ENCODE assay signal across 18 cellular contexts in genomic region chr11:34910817-34911216, GRCh38. TPM values are rescaled to one million over a fixed set of nuclear protein-coding genes. Genes with fewer than 3 reads are reported as not detected.
A peak's percentile ranks its signal among the peaks of the same experiment; 100 is the strongest.
DNase-seq lines count a peak whose midpoint lies in the region; ATAC-seq and TF ChIP-seq lines count a peak whose summit lies in the region.
"Had no signal": no experiment of that assay in that cellular context is flagged by ENCODE, and none has a peak within 500 bp of the region (broad histone marks: within the 10 kb centered on the region; RNA-seq: fewer than 3 reads in every experiment).

No MANE protein-coding gene starts in this region.

- no peak for TF ChIP-seq CTCF in HL-60 (IDR thresholded peaks at IDR 0.05; ENCODE audit: insufficient read depth, low read length)

- intact Hi-C loops in activated CD4-positive, alpha-beta T cell treated with anti-CD3 and anti-CD28 coated beads, Interleukin-2, amount 10 ng/mL, durations not matched to agents 24 days and 14 days (cut with micrococcal nuclease) = loop anchor here (10.0 kb wide), 1 partner anchor 1656 kb away; the partner anchor contains the start of gene HIPK3

- H3K4me3 Mint-ChIP-seq in activated CD4-positive, alpha-beta T cell treated with anti-CD3 and anti-CD28 coated beads, Interleukin-2, amount 10 ng/mL, durations not matched to agents 24 days and 14 days = no peak overlapping the region
- H3K4me3 Mint-ChIP-seq: B cell; T-helper 2 cell treated with Interferon-gamma antibody and Interleukin-4, amounts not matched to agents 5 μg/mL and 100 μg/mL, for 36 hours had no signal

- H3K27ac Mint-ChIP-seq in activated CD4-positive, alpha-beta T cell treated with anti-CD3 and anti-CD28 coated beads, Interleukin-2, amount 10 ng/mL, durations not matched to agents 24 days and 14 days = no peak overlapping the region
- H3K27ac Mint-ChIP-seq: B cell; T-helper 2 cell treated with Interferon-gamma antibody and Interleukin-4, amounts not matched to agents 5 μg/mL and 100 μg/mL, for 36 hours had no signal

- H3K27ac ChIP-seq in HL-60 (replicated peaks) = peak overlapping the region; percentile 39; the same call in 1 of the 2 replicates
- peak overlapping the region; percentile 88 for H3K27ac ChIP-seq in subcutaneous abdominal adipose tissue (ENCODE audit: low read depth, low read length)
- H3K27ac ChIP-seq: SJSA1, thoracic aorta had no signal

- H3K9ac ChIP-seq in subcutaneous abdominal adipose tissue (ENCODE audit: low read length in 5 of 5) = peak overlapping the region in 3 of 5 donors; percentile 9 to 66 (median 23)

- no peaks in the 10 kb centered on the region for H3K27me3 ChIP-seq in HL-60 (ENCODE audit: insufficient read depth, poor library complexity, severe bottlenecking)
- no peaks in the 10 kb centered on the region for H3K27me3 ChIP-seq in subcutaneous abdominal adipose tissue (ENCODE audit: control insufficient read depth in 5 of 5, insufficient read depth in 4 of 5, low read length in 5 of 5)
- H3K27me3 ChIP-seq: right lobe of liver, SJSA1 had no signal

- peak; percentile 40 for ATAC-seq in GM18861 (IDR thresholded peaks at IDR 0.05; ENCODE audit: unreplicated experiment)
- peak; percentile 60 for ATAC-seq in HG02588 (IDR thresholded peaks at IDR 0.05; ENCODE audit: unreplicated experiment)
- no peak for ATAC-seq in GM21528 (IDR thresholded peaks at IDR 0.05; ENCODE audit: low FRiP score, unreplicated experiment)

- H3K4me1 Mint-ChIP-seq in activated CD4-positive, alpha-beta T cell treated with anti-CD3 and anti-CD28 coated beads, Interleukin-2, amount 10 ng/mL, durations not matched to agents 24 days and 14 days = peaks cover 12% of the 10 kb centered on the region

- peaks cover 0 to 4% (median 0%) of the 10 kb centered on the region in 5 donors for H3K36me3 ChIP-seq in subcutaneous abdominal adipose tissue (ENCODE audit: control insufficient read depth in 5 of 5, insufficient read depth in 5 of 5, low read length in 5 of 5)
- H3K36me3 ChIP-seq: right lobe of liver, thoracic aorta had no signal

- H3K36me3 Mint-ChIP-seq in activated CD4-positive, alpha-beta T cell treated with anti-CD3 and anti-CD28 coated beads, Interleukin-2, amount 10 ng/mL, durations not matched to agents 24 days and 14 days (ENCODE audit: low read depth) = peaks cover 15% of the 10 kb centered on the region

- peaks cover 3 to 65% (median 40%) of the 10 kb centered on the region in 5 donors for H3K4me1 ChIP-seq in subcutaneous abdominal adipose tissue (ENCODE audit: control insufficient read depth in 5 of 5, insufficient read depth in 5 of 5, low read length in 5 of 5)

- H3K4me3 ChIP-seq in HL-60 (replicated peaks; ENCODE audit: insufficient read depth, low read length) (no peak overlapping the region), subcutaneous abdominal adipose tissue (ENCODE audit: low read depth in 1 of 5, low read length in 5 of 5) (no peak overlapping the region)
- H3K4me3 ChIP-seq: right lobe of liver, SJSA1, thoracic aorta had no signal

- DNase-seq in HL-60 (ENCODE audit: low read depth in 1 of 2, low spot score in 1 of 2) (no peak), HuH-7 (ENCODE audit: low spot score) (no peak)
- DNase-seq in activated CD4-positive, alpha-beta T cell treated with anti-CD3 and anti-CD28 coated beads, Interleukin-2, amount 10 ng/mL, durations not matched to agents 24 days and 14 days = no peak
- DNase-seq: activated CD8-positive, alpha-beta memory T cell treated with anti-CD3 and anti-CD28 coated beads, Interleukin-2, amount 50 U/mL, for 4 hours; activated gamma-delta T cell treated with Interleukin-2 at 50 U/mL for 16 hours; anterior cingulate cortex; NCI-H1930; NCI-H526; right lobe of liver; stimulated activated CD4-positive, alpha-beta T cell treated with anti-CD3 and anti-CD28 coated beads, Interleukin-1b, Interleukin-23, amount 100 ng/mL, for 48 hours had no signal

- no peaks in the 10 kb centered on the region for H3K9me3 Mint-ChIP-seq in activated CD4-positive, alpha-beta T cell treated with anti-CD3 and anti-CD28 coated beads, Interleukin-2, amount 10 ng/mL, durations not matched to agents 24 days and 14 days
- H3K9me3 Mint-ChIP-seq: T-helper 2 cell treated with Interferon-gamma antibody and Interleukin-4, amounts not matched to agents 5 μg/mL and 100 μg/mL, for 36 hours had no signal

- H3K9me3 ChIP-seq in subcutaneous abdominal adipose tissue (ENCODE audit: control insufficient read depth in 5 of 5, low read length in 5 of 5) = no peaks in the 10 kb centered on the region
- H3K9me3 ChIP-seq: right lobe of liver, SJSA1, thoracic aorta had no signal

- no peaks in the 10 kb centered on the region for H3K27me3 Mint-ChIP-seq in activated CD4-positive, alpha-beta T cell treated with anti-CD3 and anti-CD28 coated beads, Interleukin-2, amount 10 ng/mL, durations not matched to agents 24 days and 14 days
- H3K27me3 Mint-ChIP-seq: B cell had no signal

RNA-seq across cellular contexts. Expression of gene APIP, which starts 5.4 kb away (rescaled TPM):
- total RNA-seq in activated CD4-positive, alpha-beta T cell treated with anti-CD3 and anti-CD28 coated beads, Interleukin-2, amount 10 ng/mL, durations not matched to agents 24 days and 14 days = 26.8 and 29.6 TPM in 2 replicates

RNA-seq across cellular contexts. Expression of gene PDHX, which starts 5.6 kb away (rescaled TPM):
- 31.0 and 35.7 TPM in 2 replicates for total RNA-seq in activated CD4-positive, alpha-beta T cell treated with anti-CD3 and anti-CD28 coated beads, Interleukin-2, amount 10 ng/mL, durations not matched to agents 24 days and 14 days
